In genomic region chr3:149314807-149315578, GRCh38 we compare ENCODE assay signal across 16 cellular contexts. TPM values are rescaled to one million over a fixed set of nuclear protein-coding genes. Genes with fewer than 3 reads are reported as not detected.
DNase-seq lines count a peak whose midpoint lies in the region; TF ChIP-seq lines count a peak whose summit lies in the region.
"Had no signal": no experiment of that assay in that cellular context is flagged by ENCODE, and none has a peak within 500 bp of the region (broad histone marks: within the 10 kb centered on the region; RNA-seq: fewer than 3 reads in every experiment).

No MANE protein-coding gene starts in this region.

- H3K27me3 ChIP-seq in liver (ENCODE audit: control insufficient read depth in 4 of 4, insufficient read depth in 4 of 4, low read length in 3 of 4): no peaks in the 10 kb centered on the region
- H3K27me3 ChIP-seq in H7 (ENCODE audit: control insufficient read depth, insufficient read depth, low read length): no peaks in the 10 kb centered on the region
- H3K27me3 ChIP-seq: gastrocnemius medialis, thyroid gland had no signal

- H3K36me3 ChIP-seq in liver (ENCODE audit: control insufficient read depth in 4 of 4, insufficient read depth in 3 of 4, low read depth in 1 of 4, low read length in 3 of 4) (no peaks in the 10 kb centered on the region), H7 (replicated peaks; ENCODE audit: control insufficient read depth, insufficient read depth, low read length) (no peaks in the 10 kb centered on the region)
- H3K36me3 ChIP-seq: gastrocnemius medialis, thyroid gland had no signal

- no peak overlapping the region for H3K27ac Mint-ChIP-seq in T-helper 2 cell treated with Interferon-gamma antibody and Interleukin-4, amounts not matched to agents 5 μg/mL and 100 μg/mL, for 36 hours
- H3K27ac Mint-ChIP-seq: naive B cell had no signal

- no peaks in the 10 kb centered on the region for H3K9me3 ChIP-seq in liver (ENCODE audit: control insufficient read depth in 4 of 4, low read length in 3 of 4)
- H3K9me3 ChIP-seq: gastrocnemius medialis, thyroid gland had no signal

- H3K9me3 Mint-ChIP-seq in T-helper 2 cell treated with Interferon-gamma antibody and Interleukin-4, amounts not matched to agents 5 μg/mL and 100 μg/mL, for 36 hours: no peaks in the 10 kb centered on the region

- peaks cover 0 to 15% (median 11%) of the 10 kb centered on the region in 4 donors for H3K4me1 ChIP-seq in liver (ENCODE audit: control insufficient read depth in 4 of 4, insufficient read depth in 4 of 4, low read length in 3 of 4)

- 50% methylated on average over 7 of the region's 7 CpGs for WGBS in liver

- H3K36me3 Mint-ChIP-seq in T-helper 2 cell treated with Interferon-gamma antibody and Interleukin-4, amounts not matched to agents 5 μg/mL and 100 μg/mL, for 36 hours (ENCODE audit: low read depth): no peaks in the 10 kb centered on the region
- H3K36me3 Mint-ChIP-seq: naive B cell had no signal

- DNase-seq in ACHN: peak; percentile 53
- peak; percentile 71 for DNase-seq in HS-5 (ENCODE audit: low read depth)
- DNase-seq in choroid plexus epithelial cell (ENCODE audit: low read depth): peak; percentile 83
- DNase-seq in COLO829 (ENCODE audit: low spot score): no peak
- no peak for DNase-seq in T-helper 2 cell treated with Interferon-gamma antibody and Interleukin-4, amounts not matched to agents 5 μg/mL and 100 μg/mL, for 36 hours (ENCODE audit: low spot score)
- no peak for DNase-seq in retina
- DNase-seq in H7: no peak
- DNase-seq: amniotic stem cell; C1 segment of cervical spinal cord; gastrocnemius medialis; naive B cell; NCI-H524 treated with DMSO at 0.1 percent for 48 hours; stimulated activated CD4-positive, alpha-beta T cell treated with anti-CD3 and anti-CD28 coated beads, Interleukin-2, amount 100 ng/mL, for 48 hours; thyroid gland had no signal

- no peak for TF ChIP-seq CTCF in choroid plexus epithelial cell (conservative IDR thresholded peaks at IDR 0.05; ENCODE audit: low read depth, low read length)
- TF ChIP-seq CTCF in liver (IDR thresholded peaks at IDR 0.05; ENCODE audit: low read depth, low read length, missing input control): no peak

- H3K4me3 ChIP-seq in choroid plexus epithelial cell (ENCODE audit: low read depth, low read length): no peak overlapping the region
- no peak overlapping the region for H3K4me3 ChIP-seq in liver (ENCODE audit: low read depth in 1 of 3, low read length in 3 of 3)
- H3K4me3 ChIP-seq in H7 (ENCODE audit: insufficient read depth, low read depth, low read length): no peak overlapping the region
- H3K4me3 ChIP-seq: gastrocnemius medialis, K562, thyroid gland had no signal

- peak in 1 of 2 donors; percentile 13 for TF ChIP-seq RAD21 in liver (IDR thresholded peaks at IDR 0.05)

- no peaks in the 10 kb centered on the region for H3K4me1 Mint-ChIP-seq in T-helper 2 cell treated with Interferon-gamma antibody and Interleukin-4, amounts not matched to agents 5 μg/mL and 100 μg/mL, for 36 hours (ENCODE audit: low read depth)
- H3K4me1 Mint-ChIP-seq: naive B cell had no signal

- no peak overlapping the region for H3K4me3 Mint-ChIP-seq in T-helper 2 cell treated with Interferon-gamma antibody and Interleukin-4, amounts not matched to agents 5 μg/mL and 100 μg/mL, for 36 hours
- H3K4me3 Mint-ChIP-seq: naive B cell had no signal

- peak overlapping the region in 1 of 2 donors; percentile 20 for H3K9ac ChIP-seq in liver (ENCODE audit: low read depth in 1 of 2, low read length in 2 of 2)

- H3K27ac ChIP-seq in liver (ENCODE audit: low read depth in 1 of 2, low read length in 2 of 2): peak overlapping the region; percentile 37 to 54
- H3K27ac ChIP-seq: thyroid gland had no signal

- H3K27me3 Mint-ChIP-seq in T-helper 2 cell treated with Interferon-gamma antibody and Interleukin-4, amounts not matched to agents 5 μg/mL and 100 μg/mL, for 36 hours (ENCODE audit: low read depth): peaks cover 36% of the 10 kb centered on the region

- in situ Hi-C loops in ACHN (cut with HindIII; ENCODE audit: low pct_ligation_motif_present, low pct_unique_long_range_greater_than_20kb, low sequenced_read_pairs): no loop called here

TF ChIP-seq in liver, 16 proteins besides CTCF, POLR2A, EP300 and RAD21:
- TF ChIP-seq ZBTB33 (IDR thresholded peaks at IDR 0.05) (no peak), GABPA (IDR thresholded peaks at IDR 0.05 in 1 of 2, conservative IDR thresholded peaks at IDR 0.05 in 1 of 2) (no peak), REST (IDR thresholded peaks at IDR 0.05) (peak; percentile 18), HNF4A (conservative IDR thresholded peaks at IDR 0.05) (peak; percentile 54 to 56), SP1 (IDR thresholded peaks at IDR 0.05) (peak; percentile 39), JUND (IDR thresholded peaks at IDR 0.05) (peak in 1 of 2 donors; percentile 37), FOXA2 (IDR thresholded peaks at IDR 0.05) (no peak), RXRA (IDR thresholded peaks at IDR 0.05) (peak in 1 of 2 donors; percentile 19)
TF ChIP-seq in liver: peak in this region for 5.

RNA-seq across cellular contexts. Expression of gene TM4SF18, which starts 18.4 kb away (rescaled TPM):
- 10 to 100 TPM in 1 of 2 donors, 1 to 10 TPM in 1; 5.1 to 12.6 TPM for total RNA-seq in liver
- 1 to 10 TPM; 4.9 to 7.7 TPM for polyA plus RNA-seq in liver
- total RNA-seq in H7 (2014; rRNA removed; shearing (Covaris generic)): 2.6 and 4.9 TPM in 2 replicates
- total RNA-seq: K562 had no signal
- polyA plus RNA-seq: K562 had no signal

Comparison
In these comparisons a context has a peak if more than half of its experiments do, and no peak if none do; other contexts are left out.
1. DNase-seq: peak in ACHN (single experiment), HS-5 (single experiment) and choroid plexus epithelial cell (single experiment); none in COLO829 (single experiment), T-helper 2 cell treated with Interferon-gamma antibody and Interleukin-4, amounts not matched to agents 5 μg/mL and 100 μg/mL, for 36 hours (single experiment), retina (single experiment) and H7 (single experiment).